7 cellular contexts compared by ENCODE assay signal in genomic region chr14:23539209-23539866, GRCh38. TPM values are rescaled to one million over a fixed set of nuclear protein-coding genes. Genes with fewer than 3 reads are reported as not detected.
DNase-seq lines count a peak whose midpoint lies in the region; ATAC-seq and TF ChIP-seq lines count a peak whose summit lies in the region.

No MANE protein-coding gene starts in this region.

- no peak overlapping the region for H2AFZ ChIP-seq in DND-41 (ENCODE audit: low read depth, low read length)
- no peak overlapping the region for H2AFZ ChIP-seq in HCT116 (ENCODE audit: low read depth, low read length, poor library complexity, severe bottlenecking)

- no peaks in the 10 kb centered on the region for H3K9me2 ChIP-seq in HCT116 (ENCODE audit: insufficient read depth)

- POLR2A ChIA-PET in HCT116 (lab: Charles Lee), result no interaction called here

- H3K36me3 ChIP-seq in DND-41 (ENCODE audit: insufficient read depth, low read length) (no peaks in the 10 kb centered on the region), HCT116 (ENCODE audit: control insufficient read depth in 1 of 2, insufficient read depth in 2 of 2, low read length in 2 of 2) (no peaks in the 10 kb centered on the region), brain microvascular endothelial cell (replicated peaks) (no peaks in the 10 kb centered on the region), stomach (peaks cover 0 to 7% (median 4%) of the 10 kb centered on the region in 4 donors)

- no peaks in the 10 kb centered on the region for H3K27me3 ChIP-seq in DND-41 (ENCODE audit: insufficient read depth, low read length, poor library complexity)
- H3K27me3 ChIP-seq in HCT116 (ENCODE audit: insufficient read depth, low read length), result no peaks in the 10 kb centered on the region
- no peaks in the 10 kb centered on the region for H3K27me3 ChIP-seq in brain microvascular endothelial cell (replicated peaks)
- H3K27me3 ChIP-seq in stomach, result no peaks in the 10 kb centered on the region

- H3K27ac ChIP-seq in DND-41 (ENCODE audit: low read length), result no peak overlapping the region
- H3K27ac ChIP-seq in HCT116 (ENCODE audit: low read depth, low read length), result no peak overlapping the region
- H3K27ac ChIP-seq in brain microvascular endothelial cell, result no peak overlapping the region
- no peak overlapping the region for H3K27ac ChIP-seq in stomach

- no peaks in the 10 kb centered on the region for H3K79me2 ChIP-seq in DND-41 (ENCODE audit: insufficient read depth, low read length)
- no peaks in the 10 kb centered on the region for H3K79me2 ChIP-seq in HCT116 (ENCODE audit: insufficient read depth, low read length)

- H4K20me1 ChIP-seq in DND-41 (ENCODE audit: insufficient read depth, low read length), result no peaks in the 10 kb centered on the region; the same call in 1 of the 2 replicates
- H4K20me1 ChIP-seq in HCT116 (ENCODE audit: insufficient read depth), result no peaks in the 10 kb centered on the region

- ATAC-seq in DND-41 (ENCODE audit: insufficient read depth, low read depth), result peak; percentile 87
- peak; percentile 95 for ATAC-seq in HCT116

- peak; percentile 39 for DNase-seq in DND-41
- peak; percentile 19 for DNase-seq in HCT116 (ENCODE audit: low read depth, low spot score)
- DNase-seq in NCI-H510A treated with DMSO at 0.1 percent for 48 hours (lab: John Stamatoyannopoulos, UW), result peak; percentile 56
- DNase-seq in brain microvascular endothelial cell, result peak; percentile 17
- DNase-seq in iPS-NIHi7 (ENCODE audit: extremely low spot score), result peak; percentile 86
- DNase-seq in stomach, result no peak
- no peak for DNase-seq in cortex of kidney (lab: John Stamatoyannopoulos, UW)

- RAD21 ChIA-PET in HCT116 (lab: Charles Lee; ENCODE audit: low non-redundant PET in 1 of 2, low total read pairs in 2 of 2, uncharacterized antibody in 2 of 2, unreplicated experiment in 2 of 2), result no interaction called here

- TF ChIP-seq EP300 in stomach (IDR thresholded peaks at IDR 0.05), result no peak

- H3K9me3 ChIP-seq in DND-41 (ENCODE audit: insufficient read depth, low read length, severe bottlenecking) (no peaks in the 10 kb centered on the region), HCT116 (ENCODE audit: control insufficient read depth in 1 of 2, insufficient read depth in 1 of 2, low read depth in 1 of 2, low read length in 2 of 2) (no peaks in the 10 kb centered on the region), stomach (no peaks in the 10 kb centered on the region)

- TF ChIP-seq CTCF in DND-41 (IDR thresholded peaks at IDR 0.05; ENCODE audit: borderline replicate concordance, extremely low read depth, low read length, poor library complexity, severe bottlenecking) (peak; percentile 87), HCT116 (IDR thresholded peaks at IDR 0.05 in 2 of 3, conservative IDR thresholded peaks at IDR 0.05 in 1 of 3; ENCODE audit: borderline replicate concordance in 1 of 3, insufficient read depth in 1 of 3, low read depth in 2 of 3, low read length in 2 of 3) (peak; percentile 42 to 85 (median 80); a peak in 5 of 6 replicates), brain microvascular endothelial cell (IDR thresholded peaks at IDR 0.05; ENCODE audit: low read depth, low read length, missing control alignments) (peak; percentile 84), stomach (IDR thresholded peaks at IDR 0.05) (peak in 5 of 7 experiments; percentile 49 to 74 (median 70))

- H3K4me3 ChIP-seq in DND-41 (ENCODE audit: low read depth in 1 of 2, low read length in 2 of 2), result no peak overlapping the region
- H3K4me3 ChIP-seq in HCT116 (replicated peaks in 1 of 2; ENCODE audit: low read depth in 1 of 2, low read length in 2 of 2), result no peak overlapping the region
- no peak overlapping the region for H3K4me3 ChIP-seq in brain microvascular endothelial cell (ENCODE audit: low read depth, low read length)
- H3K4me3 ChIP-seq in stomach, result no peak overlapping the region

- H3K4me1 ChIP-seq in DND-41 (ENCODE audit: insufficient read depth, low read length) (no peaks in the 10 kb centered on the region), HCT116 (ENCODE audit: control insufficient read depth in 1 of 2, insufficient read depth in 2 of 2, low read length in 2 of 2) (peaks cover 0 to 9% of the 10 kb centered on the region in 2 experiments; a peak in 2 of 4 replicates), stomach (peaks cover 0 to 10% (median under 1%) of the 10 kb centered on the region in 4 donors)

- BruUV-seq in HCT116 (replicated peaks; lab: Mats Ljungman, UMichigan), result no TSS peak

- TF ChIP-seq POLR2A in HCT116 (IDR thresholded peaks at IDR 0.05; ENCODE audit: borderline replicate concordance, extremely low read depth, insufficient read depth, insufficient read length) (no peak), stomach (IDR thresholded peaks at IDR 0.05) (no peak)

- H3K9ac ChIP-seq in DND-41 (ENCODE audit: low read depth, low read length) (no peak overlapping the region), HCT116 (ENCODE audit: low read length) (no peak overlapping the region)

- H3K4me2 ChIP-seq in DND-41 (ENCODE audit: insufficient read depth, low read length) (no peak overlapping the region), HCT116 (ENCODE audit: low read length) (no peak overlapping the region)

- WGBS in stomach, 5 donors, result 19 to 31% (median 22%) methylated on average over 7 of the region's 7 CpGs

- peak; percentile 55 for TF ChIP-seq RAD21 in HCT116 (IDR thresholded peaks at IDR 0.05; ENCODE audit: low read depth)

- CTCF ChIA-PET in HCT116 (lab: Charles Lee), result interaction anchor here (0.7 to 2.4 kb wide), 4 partner anchors 10 to 60 kb away, joined by 3 to 9 read pairs (median 5); no protein-coding TSS in a partner anchor

- intact Hi-C loops in HCT116 (cut with micrococcal nuclease) (no loop called here), stomach (cut with DNase I; ENCODE audit: low total_unique reads) (no loop called here)

- in situ Hi-C loops in brain microvascular endothelial cell (cut with HindIII; ENCODE audit: low pct_ligation_motif_present, low sequenced_read_pairs), result no loop called here

TF ChIP-seq in HCT116, 20 proteins besides CTCF, POLR2A, EP300 and RAD21 (continues in another document):
- TF ChIP-seq SRF (IDR thresholded peaks at IDR 0.05; ENCODE audit: low read depth), result no peak
- no peak for TF ChIP-seq ZBTB33 (IDR thresholded peaks at IDR 0.05; ENCODE audit: extremely low read depth, insufficient replicate concordance, low read length)
- no peak for TF ChIP-seq SIN3A (IDR thresholded peaks at IDR 0.05; ENCODE audit: low read depth)
- TF ChIP-seq ZFX (IDR thresholded peaks at IDR 0.05), result no peak
- no peak for TF ChIP-seq YY1 (IDR thresholded peaks at IDR 0.05; ENCODE audit: extremely low read depth, insufficient replicate concordance, low read depth, low read length)
- TF ChIP-seq JUND (IDR thresholded peaks at IDR 0.05), result no peak
- TF ChIP-seq MAX (IDR thresholded peaks at IDR 0.05), result no peak
- TF ChIP-seq ATF3 (IDR thresholded peaks at IDR 0.05), result no peak

RNA-seq across cellular contexts. Expression of gene ZFHX2, which starts 12.2 kb away (rescaled TPM):
- total RNA-seq in HCT116 (2021; ENCODE audit: unreplicated experiment) (3.6 TPM), stomach (1 to 10 TPM in 1 of 5 donors, under 1 TPM in 4; under 0.01 to 2.9 (median 0.43) TPM)
- 0.79 and 0.82 TPM in 2 replicates for polyA plus RNA-seq in HCT116 (2012)
- polyA plus RNA-seq in stomach, result 1 to 10 TPM in 1 of 3 donors, under 1 TPM in 1, not detected in 1; 0.68 to 1.1 TPM

RNA-seq across cellular contexts. Expression of gene THTPA, which starts 16.7 kb away (rescaled TPM):
- total RNA-seq in HCT116 (2021; ENCODE audit: unreplicated experiment), result 5.8 TPM
- polyA plus RNA-seq in HCT116 (2012), result 3.8 and 4.4 TPM in 2 replicates
- total RNA-seq in stomach, result 100 to 1,000 TPM in 1 of 5 donors, 10 to 100 TPM in 3, 1 to 10 TPM in 1; 8.5 to 170 (median 20.6) TPM
- 10 to 100 TPM in 2 of 3 donors, 1 to 10 TPM in 1; 8.6 to 16.7 (median 15.9) TPM for polyA plus RNA-seq in stomach

RNA-seq across cellular contexts. Expression of gene AP1G2, which starts 28.3 kb away (rescaled TPM):
- 155 TPM for total RNA-seq in HCT116 (2021; ENCODE audit: unreplicated experiment)
- polyA plus RNA-seq in HCT116 (2012), result 135 and 138 TPM in 2 replicates
- 100 to 1,000 TPM in 4 of 5 donors, 10 to 100 TPM in 1; 39.1 to 531 (median 212) TPM for total RNA-seq in stomach
- polyA plus RNA-seq in stomach, result 100 to 1,000 TPM in 2 of 3 donors, 10 to 100 TPM in 1; 85.9 to 214 (median 113) TPM

RNA-seq across cellular contexts. Expression of gene JPH4, which starts 39.3 kb away (rescaled TPM):
- total RNA-seq in HCT116 (2021; ENCODE audit: unreplicated experiment), result 0.15 TPM
- polyA plus RNA-seq in HCT116 (2012), result 0.01 TPM in 1 of 2 replicates, not detected in the other
- total RNA-seq in stomach, result 1 to 10 TPM in 1 of 5 donors, under 1 TPM in 2, not detected in 2; 0.43 to 1.1 (median 0.58) TPM
- polyA plus RNA-seq in stomach, result under 1 TPM; 0.15 to 0.50 (median 0.30) TPM

Comparison
In these comparisons a context has a peak if more than half of its experiments do, and no peak if none do; other contexts are left out.
1. DNase-seq: peak in DND-41 (single experiment), HCT116 (single experiment), NCI-H510A treated with DMSO at 0.1 percent for 48 hours (single experiment), brain microvascular endothelial cell (single experiment) and iPS-NIHi7 (single experiment); none in stomach (single experiment) and cortex of kidney (single experiment).
2. Peak in every context shown above with its lines, with median percentiles within 50 percentile points of each other: CTCF ChIP-seq.